In the genomic region with DNA sequence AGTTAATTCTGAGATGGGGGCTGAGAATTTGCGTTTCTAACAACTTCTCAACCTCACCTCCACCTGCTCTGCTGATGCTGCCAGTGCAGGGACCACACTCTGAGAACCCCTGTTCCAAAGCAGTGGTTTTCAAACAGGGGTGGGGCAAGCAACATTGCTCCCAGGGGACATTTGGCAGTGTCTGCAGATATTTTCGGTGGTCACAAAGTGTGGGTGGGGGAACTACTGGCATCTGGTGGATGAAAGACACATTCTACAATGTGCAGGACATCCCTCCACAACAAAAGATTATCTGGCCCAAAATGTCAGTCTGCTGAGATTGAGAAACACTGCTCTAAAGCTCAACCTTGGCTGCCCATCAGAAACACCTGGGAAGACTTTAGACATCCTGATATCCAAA, we compare ENCODE assay signal across 15 cellular contexts.
DNase-seq lines count a peak whose midpoint lies in the region; ATAC-seq and TF ChIP-seq lines count a peak whose summit lies in the region.
"Had no signal": no experiment of that assay in that cellular context is flagged by ENCODE, and none has a peak within 500 bp of the region (broad histone marks: within the 10 kb centered on the region; RNA-seq: fewer than 3 reads in every experiment).

No MANE protein-coding gene starts in this region.

- no peak overlapping the region for H2AFZ ChIP-seq in osteoblast (ENCODE audit: low read length)

- POLR2A ChIA-PET in HEK293T (lab: Yijun Ruan, JAX), result no interaction called here

- no peaks in the 10 kb centered on the region for H3K36me3 ChIP-seq in osteoblast (ENCODE audit: insufficient read depth, low read length)
- H3K36me3 ChIP-seq: gastroesophageal sphincter had no signal

- H3K9me3 ChIP-seq in osteoblast (ENCODE audit: low read depth, low read length), result no peaks in the 10 kb centered on the region
- H3K9me3 ChIP-seq: gastroesophageal sphincter had no signal

- CTCF ChIA-PET in HEK293T (lab: Yijun Ruan, JAX), result interaction anchor here (0.6 kb wide), 1 partner anchor 10 kb away, joined by 3 read pairs; no protein-coding TSS in a partner anchor

- H4K20me1 ChIP-seq in osteoblast (ENCODE audit: insufficient read depth, low read length), result no peaks in the 10 kb centered on the region

- H3K27ac ChIP-seq in osteoblast (ENCODE audit: low read depth, low read length), result no peak overlapping the region
- H3K27ac ChIP-seq: gastroesophageal sphincter had no signal

- no peak for TF ChIP-seq CTCF in osteoblast (IDR thresholded peaks at IDR 0.05; ENCODE audit: extremely low read depth, low read depth, low read length)

- peak; percentile 5 for DNase-seq in germinal center (ENCODE audit: low spot score)
- no peak for DNase-seq in HEK293T (ENCODE audit: extremely low spot score)
- DNase-seq in NCI-H345 (lab: John Stamatoyannopoulos, UW), result no peak
- no peak for DNase-seq in osteoblast (ENCODE audit: insufficient read length, low spot score, missing footprints)
- no peak for DNase-seq in HuH-7.5 (ENCODE audit: low spot score)
- DNase-seq: activated T-cell treated with anti-CD3 and anti-CD28 coated beads, Interleukin-2, amount 50 U/mL, for 24 hours; amygdala; Caco-2; H7; NCI-H187 treated with DMSO at 0.1 percent for 48 hours had no signal

- no peaks in the 10 kb centered on the region for H3K4me1 ChIP-seq in osteoblast (ENCODE audit: insufficient read depth, low read length)
- H3K4me1 ChIP-seq: Caco-2, gastroesophageal sphincter had no signal

- H3K79me2 ChIP-seq in osteoblast (ENCODE audit: insufficient read depth, low read length), result no peaks in the 10 kb centered on the region

- no peaks in the 10 kb centered on the region for H3K27me3 ChIP-seq in osteoblast (ENCODE audit: insufficient read depth, low read length)
- H3K27me3 ChIP-seq: gastroesophageal sphincter had no signal

- no peak overlapping the region for H3K4me3 ChIP-seq in osteoblast (ENCODE audit: insufficient read depth, low read length)
- H3K4me3 ChIP-seq: gastroesophageal sphincter, K562 had no signal

- H3K4me2 ChIP-seq in osteoblast (ENCODE audit: insufficient read depth, low read length), result no peak overlapping the region

- ATAC-seq in GM18873 (IDR thresholded peaks at IDR 0.05; ENCODE audit: low FRiP score, unreplicated experiment) (peak; percentile 89), GM21717 (IDR thresholded peaks at IDR 0.05; ENCODE audit: unreplicated experiment) (peak; percentile 56), HG03095 (IDR thresholded peaks at IDR 0.05; ENCODE audit: unreplicated experiment) (peak; percentile 96)
- ATAC-seq: gastroesophageal sphincter, K562 had no signal

TF ChIP-seq in HEK293T, 16 proteins besides CTCF, POLR2A, EP300 and RAD21:
- TF ChIP-seq L3MBTL2 (conservative IDR thresholded peaks at IDR 0.05) (no peak), BHLHE40 (IDR thresholded peaks at IDR 0.05; ENCODE audit: borderline replicate concordance) (no peak), CTBP1 (IDR thresholded peaks at IDR 0.05; ENCODE audit: borderline replicate concordance) (no peak), TARDBP (IDR thresholded peaks at IDR 0.05) (no peak), SUZ12 (IDR thresholded peaks at IDR 0.05) (no peak), NFRKB (IDR thresholded peaks at IDR 0.05) (no peak), HDGF (IDR thresholded peaks at IDR 0.05; ENCODE audit: borderline replicate concordance) (no peak), ELF4 (IDR thresholded peaks at IDR 0.05) (no peak), FOXM1 (IDR thresholded peaks at IDR 0.05; ENCODE audit: borderline replicate concordance) (no peak), PKNOX1 (IDR thresholded peaks at IDR 0.05) (no peak), LEF1 (IDR thresholded peaks at IDR 0.05; ENCODE audit: borderline replicate concordance) (no peak), SP1 (IDR thresholded peaks at IDR 0.05) (no peak), ZNF384 (IDR thresholded peaks at IDR 0.05) (no peak), FOXK2 (IDR thresholded peaks at IDR 0.05) (no peak), ARNT (IDR thresholded peaks at IDR 0.05) (no peak), FOXA1 (IDR thresholded peaks at IDR 0.05) (no peak)
TF ChIP-seq in HEK293T: peak in this region for 0.
